Comparison of ENCODE assay signal across 20 cellular contexts in genomic region chr20:43829951-43830690, GRCh38.
"Had no signal": no experiment of that assay in that cellular context is flagged by ENCODE, and none has a peak within 500 bp of the region (broad histone marks: within the 10 kb centered on the region; RNA-seq: fewer than 3 reads in every experiment).

No MANE protein-coding gene starts in this region.

- FAIRE-seq: RCC 7860 had no signal

- DNase-seq: KBM-7, MV-4-11, NCI-H1048, NCI-H1105, NCI-H1417, NCI-H1436 treated with DMSO at 0.1 percent for 48 hours, NCI-H1694, NCI-H1930, NCI-H2081, NCI-H2107, NCI-H226, NCI-H446, NCI-H510A, NCI-H524 treated with DMSO at 0.1 percent for 48 hours, NCI-H69, NCI-H774, RPMI8226, SHP77, SK-N-SH had no signal
